Comparison of ENCODE assay signal across 8 cellular contexts in the genomic region with DNA sequence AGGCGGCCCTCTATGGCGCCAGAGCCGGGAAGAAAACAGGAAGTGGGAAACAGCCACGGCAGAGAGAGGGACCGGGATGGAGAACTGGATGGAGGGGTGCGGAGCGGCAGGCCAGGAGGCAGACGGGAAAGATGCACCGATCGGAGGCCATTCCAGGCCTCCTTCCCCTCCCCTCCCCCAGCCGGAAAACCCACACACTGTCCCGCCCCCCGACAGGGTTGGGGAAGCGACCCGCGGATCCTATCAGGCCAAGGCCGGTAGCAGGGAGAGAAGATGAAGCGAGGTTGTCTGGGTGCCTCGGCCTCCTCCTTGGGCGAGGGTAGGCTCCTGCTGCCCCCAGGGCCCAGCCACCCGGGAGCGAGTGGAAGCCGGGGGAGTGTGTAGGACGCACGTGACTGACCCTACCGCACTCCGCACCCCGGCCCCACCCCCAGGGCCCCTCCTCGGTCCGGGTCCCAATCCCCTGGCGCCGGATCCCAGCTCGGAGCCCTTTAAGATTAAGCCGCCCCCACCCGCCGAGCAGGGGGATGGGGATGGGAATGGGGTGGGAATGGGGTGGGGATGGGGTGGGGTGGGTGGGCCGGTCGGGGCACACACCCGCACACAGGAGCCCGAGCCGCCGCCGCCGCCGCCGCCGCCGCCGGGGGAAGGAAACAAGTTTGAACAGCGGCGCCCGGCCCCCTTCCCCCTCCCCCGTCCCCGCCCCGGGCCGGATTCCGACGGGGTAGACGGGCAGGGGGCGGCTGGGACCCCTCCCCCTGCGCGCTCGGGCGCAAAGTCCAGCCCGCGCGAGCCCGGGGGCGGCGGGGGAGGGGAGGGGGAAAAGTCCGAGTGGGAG. TPM values are rescaled to one million over a fixed set of nuclear protein-coding genes. Genes with fewer than 3 reads are reported as not detected.
DNase-seq lines count a peak whose midpoint lies in the region; ATAC-seq and TF ChIP-seq lines count a peak whose summit lies in the region.

No MANE protein-coding gene starts in this region.

- peak overlapping the region; percentile 100 for H3K27ac ChIP-seq in vagina

- no peak for TF ChIP-seq CTCF in omental fat pad (IDR thresholded peaks at IDR 0.05)
- no peak for TF ChIP-seq CTCF in vagina (IDR thresholded peaks at IDR 0.05)

- DNase-seq in GDM1 (lab: John Stamatoyannopoulos, UW) (peak; percentile 57), RPMI8226 (peak; percentile 51), globus pallidus (ENCODE audit: low spot score) (peak; percentile 60), omental fat pad (ENCODE audit: low spot score) (no peak), vagina (ENCODE audit: extremely low spot score in 2 of 2) (no peak)
- DNase-seq in activated naive CD4-positive, alpha-beta T cell treated with Interleukin-2 at 50 U/mL for 16 hours = peak; percentile 64

- peak overlapping the region; percentile 97 for H3K4me3 ChIP-seq in vagina

- intact Hi-C loops in vagina (cut with DNase I) = loop anchor here (2.0 kb wide), 1 partner anchor 27 kb away; no protein-coding TSS in a partner anchor

- peak in 1 of 2 donors; percentile 18 for TF ChIP-seq POLR2A in vagina (IDR thresholded peaks at IDR 0.05)

- no peaks in the 10 kb centered on the region for H3K9me3 ChIP-seq in vagina

- no peaks in the 10 kb centered on the region for H3K27me3 ChIP-seq in vagina

- H3K36me3 ChIP-seq in vagina = peaks cover 0 to 14% of the 10 kb centered on the region in 2 donors

- H3K4me1 ChIP-seq in vagina = peaks cover 52% of the 10 kb centered on the region

- ATAC-seq in HG03139 (IDR thresholded peaks at IDR 0.05; ENCODE audit: unreplicated experiment) = peak; percentile 17
- peak; percentile 12 for ATAC-seq in omental fat pad (ENCODE audit: low FRiP score)
- ATAC-seq in GM19455 (IDR thresholded peaks at IDR 0.05; ENCODE audit: unreplicated experiment) = no peak

RNA-seq across cellular contexts. Expression of gene ERF, which starts 1.5 kb away (rescaled TPM):
- total RNA-seq in omental fat pad (10 to 100 TPM; 21.2 to 52.8 (median 34.8) TPM), vagina (44.7 TPM)

RNA-seq across cellular contexts. Expression of gene GSK3A, which starts 11.1 kb away (rescaled TPM):
- total RNA-seq in omental fat pad (10 to 100 TPM; 16.9 to 32.3 (median 20.0) TPM), vagina (21.1 TPM)

RNA-seq across cellular contexts. Expression of gene CIC, which starts 15.6 kb away (rescaled TPM):
- total RNA-seq in omental fat pad (10 to 100 TPM; 15.7 to 26.3 (median 21.0) TPM), vagina (36.1 TPM)

RNA-seq across cellular contexts. Expression of gene ZNF526, which starts 33.4 kb away (rescaled TPM):
- 1 to 10 TPM; 3.2 to 7.6 (median 5.7) TPM for total RNA-seq in omental fat pad
- 6.1 TPM for total RNA-seq in vagina

RNA-seq across cellular contexts. Expression of gene DEDD2, which starts 36.0 kb away (rescaled TPM):
- total RNA-seq in omental fat pad = 10 to 100 TPM; 22.0 to 59.3 (median 29.9) TPM
- total RNA-seq in vagina = 25.3 TPM

Comparison
In these comparisons a context has a peak if more than half of its experiments do, and no peak if none do; other contexts are left out.
1. DNase-seq: peak in GDM1 (single experiment), RPMI8226 (single experiment), activated naive CD4-positive, alpha-beta T cell treated with Interleukin-2 at 50 U/mL for 16 hours (single experiment) and globus pallidus (single experiment); none in omental fat pad (single experiment) and vagina (0 of 2).